Comparison of ENCODE assay signal across 17 cellular contexts in genomic region chr16:70663524-70664324, GRCh38. TPM values are rescaled to one million over a fixed set of nuclear protein-coding genes. Genes with fewer than 3 reads are reported as not detected.
DNase-seq lines count a peak whose midpoint lies in the region; ATAC-seq and TF ChIP-seq lines count a peak whose summit lies in the region.
"Had no signal": no experiment of that assay in that cellular context is flagged by ENCODE, and none has a peak within 500 bp of the region (broad histone marks: within the 10 kb centered on the region; RNA-seq: fewer than 3 reads in every experiment).

No MANE protein-coding gene starts in this region.

- ATAC-seq in naive thymus-derived CD4-positive, alpha-beta T cell: peak; percentile 14
- no peak for ATAC-seq in HG03159 (IDR thresholded peaks at IDR 0.05; ENCODE audit: unreplicated experiment)
- no peak for ATAC-seq in GM19023 (IDR thresholded peaks at IDR 0.05; ENCODE audit: unreplicated experiment)

- in situ Hi-C loops in mammary epithelial cell (cut with MboI; ENCODE audit: low sequenced_read_pairs in 2 of 2): no loop called here

- H4K5ac ChIP-seq in H9 (ENCODE audit: insufficient read length, low read depth, low read length): no peak overlapping the region

- no peaks in the 10 kb centered on the region for H3K23me2 ChIP-seq in H9 (ENCODE audit: insufficient read length, low read depth, low read length, poor library complexity, severe bottlenecking)

- no peak overlapping the region for H2BK20ac ChIP-seq in H9 (ENCODE audit: low read depth, low read length, poor library complexity, severe bottlenecking)

- H2AK5ac ChIP-seq in H9 (ENCODE audit: insufficient read length, low read length): no peak overlapping the region

- no peak overlapping the region for H3K14ac ChIP-seq in H9 (ENCODE audit: insufficient read depth, low read length)

- H3K4me2 ChIP-seq in H9 (ENCODE audit: insufficient read depth, insufficient read length, low read length): no peak overlapping the region
- H3K4me2 ChIP-seq in mammary epithelial cell (ENCODE audit: insufficient read depth, low read depth, low read length): no peak overlapping the region
- H3K4me2 ChIP-seq: smooth muscle cell had no signal

- no peak overlapping the region for H2BK120ac ChIP-seq in H9 (ENCODE audit: low read depth, low read length, poor library complexity, severe bottlenecking)

- no peak overlapping the region for H2BK5ac ChIP-seq in H9 (ENCODE audit: insufficient read length, low read length)

- H4K20me1 ChIP-seq in H9 (ENCODE audit: control insufficient read depth, insufficient read depth, insufficient read length): no peaks in the 10 kb centered on the region
- no peaks in the 10 kb centered on the region for H4K20me1 ChIP-seq in mammary epithelial cell (ENCODE audit: insufficient read depth, low read length)

- no peaks in the 10 kb centered on the region for H3K27me3 ChIP-seq in H9 (ENCODE audit: insufficient read depth, low read length)
- H3K27me3 ChIP-seq in mammary epithelial cell (ENCODE audit: insufficient read depth, low read length): no peaks in the 10 kb centered on the region
- H3K27me3 ChIP-seq in naive thymus-derived CD4-positive, alpha-beta T cell (ENCODE audit: control insufficient read depth in 2 of 2, insufficient read depth in 2 of 2, low read length in 2 of 2): no peaks in the 10 kb centered on the region
- no peaks in the 10 kb centered on the region for H3K27me3 ChIP-seq in tibial artery
- no peaks in the 10 kb centered on the region for H3K27me3 ChIP-seq in WERI-Rb-1 (ENCODE audit: insufficient read depth, low read depth, severe bottlenecking)
- H3K27me3 ChIP-seq: colonic mucosa had no signal

- H3K79me2 ChIP-seq in H9 (ENCODE audit: insufficient read depth, low read length) (no peaks in the 10 kb centered on the region), mammary epithelial cell (ENCODE audit: insufficient read depth, low read length) (no peaks in the 10 kb centered on the region)

- no peak overlapping the region for H4K91ac ChIP-seq in H9 (ENCODE audit: insufficient read length, low read depth, low read length)

- no peaks in the 10 kb centered on the region; the same call in 1 of the 2 replicates for H3K27me3 Mint-ChIP-seq in H9 (ENCODE audit: low read depth)
- peaks cover 0 to 3% (median 0%) of the 10 kb centered on the region in 5 donors for H3K27me3 Mint-ChIP-seq in naive thymus-derived CD4-positive, alpha-beta T cell
- H3K27me3 Mint-ChIP-seq: naive B cell, progenitor cell of endocrine pancreas had no signal

- no peak overlapping the region for H3K18ac ChIP-seq in H9 (ENCODE audit: insufficient read length, low read depth, low read length)

- no CpG with 5 or more reads among the region's 56 CpGs for WGBS in H9 (ENCODE audit: extremely low coverage, insufficient read length, low lambda C conversion rate)
- whole genome bisulfite sequencing in mammary epithelial cell (ENCODE audit: low coverage, missing lambda C conversion rate): 99% methylated on average over 14 of the region's 56 CpGs

- H3K4me3 ChIP-seq in mammary epithelial cell (replicated peaks in 1 of 3; ENCODE audit: insufficient read depth in 1 of 3, low read depth in 2 of 3, low read length in 3 of 3) (no peak overlapping the region), tibial artery (no peak overlapping the region), WERI-Rb-1 (ENCODE audit: low read depth, low read length) (no peak overlapping the region)
- no peak overlapping the region for H3K4me3 ChIP-seq in naive thymus-derived CD4-positive, alpha-beta T cell (ENCODE audit: low read length)
- H3K4me3 ChIP-seq: colonic mucosa, smooth muscle cell had no signal

- no peak overlapping the region for H3T11ph ChIP-seq in H9 (ENCODE audit: low read length)

- H3K36me3 Mint-ChIP-seq in H9 (ENCODE audit: insufficient read depth in 1 of 3, low read depth in 3 of 3): peaks cover 27 to 44% (median 34%) of the 10 kb centered on the region in 3 experiments; a peak in 6 of 7 replicates
- peaks cover 0 to 13% (median 8%) of the 10 kb centered on the region in 5 donors for H3K36me3 Mint-ChIP-seq in naive thymus-derived CD4-positive, alpha-beta T cell

- dilution Hi-C loops in mammary epithelial cell (cut with HindIII; ENCODE audit: low sequenced_read_pairs): no loop called here

- no peak overlapping the region for H3K4ac ChIP-seq in H9 (ENCODE audit: low read depth, low read length)

- H3K9me3 ChIP-seq in H9 (ENCODE audit: control insufficient read depth, low read depth, low read length) (no peaks in the 10 kb centered on the region), mammary epithelial cell (replicated peaks; ENCODE audit: insufficient read depth, low read length) (no peaks in the 10 kb centered on the region), tibial artery (no peaks in the 10 kb centered on the region), WERI-Rb-1 (ENCODE audit: severe bottlenecking) (no peaks in the 10 kb centered on the region)
- no peaks in the 10 kb centered on the region for H3K9me3 ChIP-seq in naive thymus-derived CD4-positive, alpha-beta T cell (ENCODE audit: control insufficient read depth in 2 of 3, low read length in 3 of 3)
- H3K9me3 ChIP-seq: Caco-2, colonic mucosa had no signal

- intact Hi-C loops in mammary epithelial cell (cut with micrococcal nuclease): no loop called here
- intact Hi-C loops in naive thymus-derived CD4-positive, alpha-beta T cell (cut with micrococcal nuclease): no loop called here
- intact Hi-C loops in tibial artery (cut with DNase I; ENCODE audit: low total_unique reads): no loop called here

- peaks cover 4 to 16% of the 10 kb centered on the region in 2 experiments; a peak in 3 of 4 replicates for H3K4me1 Mint-ChIP-seq in H9
- no peaks in the 10 kb centered on the region for H3K4me1 Mint-ChIP-seq in naive thymus-derived CD4-positive, alpha-beta T cell
- H3K4me1 Mint-ChIP-seq: naive B cell had no signal

- peak; percentile 28 for DNase-seq in H9
- DNase-seq in mammary epithelial cell: no peak
- DNase-seq in naive thymus-derived CD4-positive, alpha-beta T cell: no peak
- peak in 1 of 2 donors; percentile 65 for DNase-seq in tibial artery
- no peak for DNase-seq in WERI-Rb-1
- DNase-seq: activated CD4-positive, alpha-beta T cell treated with anti-CD3 and anti-CD28 coated beads, Interleukin-2, amount 50 U/mL, for 1 hour; activated naive CD4-positive, alpha-beta T cell; colonic mucosa; naive B cell; NCI-H1105; NCI-H524; stimulated activated CD4-positive, alpha-beta T cell treated with anti-CD3 and anti-CD28 coated beads, Interleukin-4, amount 100 ng/mL, for 4 hours had no signal

- H2BK12ac ChIP-seq in H9 (ENCODE audit: insufficient read length, low read depth, low read length): no peak overlapping the region

- CTCF ChIA-PET in mammary epithelial cell (lab: Charles Lee; ENCODE audit: low non-redundant PET): no interaction called here
- CTCF ChIA-PET in naive thymus-derived CD4-positive, alpha-beta T cell (lab: Charles Lee): no interaction called here

- H2BK15ac ChIP-seq in H9 (ENCODE audit: low read depth, low read length): no peak overlapping the region

- H2AFZ ChIP-seq in H9 (ENCODE audit: low read length) (no peak overlapping the region), mammary epithelial cell (ENCODE audit: low read depth, low read length) (no peak overlapping the region)

- H3K36me3 ChIP-seq in mammary epithelial cell (ENCODE audit: insufficient read depth, low read length): peaks cover 8% of the 10 kb centered on the region
- no peaks in the 10 kb centered on the region for H3K36me3 ChIP-seq in naive thymus-derived CD4-positive, alpha-beta T cell (ENCODE audit: control insufficient read depth in 2 of 3, insufficient read depth in 3 of 3, low read length in 3 of 3)
- peaks cover 44 to 80% (median 49%) of the 10 kb centered on the region in 3 donors for H3K36me3 ChIP-seq in tibial artery
- H3K36me3 ChIP-seq in WERI-Rb-1: peaks cover 56% of the 10 kb centered on the region
- H3K36me3 ChIP-seq: colonic mucosa had no signal

- no peaks in the 10 kb centered on the region for H3K79me1 ChIP-seq in H9 (ENCODE audit: insufficient read depth, low read depth, low read length, poor library complexity, severe bottlenecking)

- POLR2A ChIA-PET in naive thymus-derived CD4-positive, alpha-beta T cell (lab: Charles Lee): no interaction called here

- H4K8ac ChIP-seq in H9 (replicated peaks; ENCODE audit: insufficient read length, low read depth, low read length): no peak overlapping the region

- H3K4me1 ChIP-seq in H9 (ENCODE audit: insufficient read depth, low read length): peaks cover 3% of the 10 kb centered on the region; the same call in 1 of the 2 replicates
- H3K4me1 ChIP-seq in mammary epithelial cell (ENCODE audit: insufficient read depth, low read length): no peaks in the 10 kb centered on the region
- H3K4me1 ChIP-seq in naive thymus-derived CD4-positive, alpha-beta T cell (ENCODE audit: control insufficient read depth in 2 of 2, insufficient read depth in 2 of 2, low read length in 2 of 2): no peaks in the 10 kb centered on the region
- H3K4me1 ChIP-seq in tibial artery: peaks cover 0 to 35% (median 13%) of the 10 kb centered on the region in 4 donors
- H3K4me1 ChIP-seq: Caco-2, colonic mucosa had no signal

- no peak overlapping the region for H3K23ac ChIP-seq in H9 (ENCODE audit: insufficient read length, low read depth, low read length)

- no peak overlapping the region for H3K56ac ChIP-seq in H9 (ENCODE audit: insufficient read length, low read depth, low read length)

- BruUV-seq in mammary epithelial cell (replicated peaks; lab: Mats Ljungman, UMichigan): TSS peak; percentile 6

- H3K4me3 Mint-ChIP-seq in H9: no peak overlapping the region
- no peak overlapping the region for H3K4me3 Mint-ChIP-seq in naive thymus-derived CD4-positive, alpha-beta T cell
- H3K4me3 Mint-ChIP-seq: naive B cell had no signal

- H3K9ac ChIP-seq in H9 (ENCODE audit: extremely low read depth, insufficient read length, low read length) (no peak overlapping the region), mammary epithelial cell (ENCODE audit: insufficient read depth, low read length) (no peak overlapping the region)

- peaks cover under 1 to 4% of the 10 kb centered on the region in 2 experiments; a peak in 3 of 5 replicates for H3K9me3 Mint-ChIP-seq in H9
- peaks cover 0 to 2% (median 0%) of the 10 kb centered on the region in 11 donors for H3K9me3 Mint-ChIP-seq in naive thymus-derived CD4-positive, alpha-beta T cell
- H3K9me3 Mint-ChIP-seq: naive B cell had no signal

- no peak overlapping the region for H3K27ac ChIP-seq in H9 (ENCODE audit: insufficient read length, low read depth, low read length)
- H3K27ac ChIP-seq in mammary epithelial cell (ENCODE audit: insufficient read depth, low read depth, low read length): no peak overlapping the region
- H3K27ac ChIP-seq in naive thymus-derived CD4-positive, alpha-beta T cell (ENCODE audit: low read depth, low read length): no peak overlapping the region
- H3K27ac ChIP-seq in tibial artery: peak overlapping the region; percentile 48 to 55
- H3K27ac ChIP-seq in WERI-Rb-1: no peak overlapping the region
- H3K27ac ChIP-seq: colonic mucosa had no signal

- no peak for TF ChIP-seq CTCF in H9 (conservative IDR thresholded peaks at IDR 0.05)
- no peak for TF ChIP-seq CTCF in mammary epithelial cell (conservative IDR thresholded peaks at IDR 0.05 in 1 of 2, IDR thresholded peaks at IDR 0.05 in 1 of 2; ENCODE audit: extremely low read depth in 1 of 2, insufficient read depth in 1 of 2, low read depth in 1 of 2, low read length in 2 of 2)
- TF ChIP-seq CTCF in tibial artery (IDR thresholded peaks at IDR 0.05): no peak
- no peak for TF ChIP-seq CTCF in WERI-Rb-1 (IDR thresholded peaks at IDR 0.05; ENCODE audit: low read depth, low read length)

- no peak overlapping the region for H3K27ac Mint-ChIP-seq in H9
- no peak overlapping the region for H3K27ac Mint-ChIP-seq in naive thymus-derived CD4-positive, alpha-beta T cell
- H3K27ac Mint-ChIP-seq: naive B cell, progenitor cell of endocrine pancreas had no signal

RNA-seq across cellular contexts. Expression of gene IL34, which starts 17.4 kb away (rescaled TPM):
- total RNA-seq in H9 (2021) (4.2 and 4.4 TPM in 2 replicates), mammary epithelial cell (10 to 100 TPM in 1 of 2 donors, under 1 TPM in 1; 0.49 to 42.7 TPM)
- polyA plus RNA-seq in mammary epithelial cell: 0.84 TPM
- polyA minus RNA-seq in mammary epithelial cell: 2.3 TPM
- total RNA-seq in naive thymus-derived CD4-positive, alpha-beta T cell: 1 to 10 TPM in 1 of 5 experiments, under 1 TPM in 2, not detected in 2; 0.38 to 1.1 (median 0.50) TPM
- not detected for polyA plus RNA-seq in naive thymus-derived CD4-positive, alpha-beta T cell
- total RNA-seq: progenitor cell of endocrine pancreas, smooth muscle cell had no signal

RNA-seq across cellular contexts. Expression of gene MTSS2, which starts 22.1 kb away (rescaled TPM):
- total RNA-seq in H9 (2021) (41.0 and 42.5 TPM in 2 replicates), mammary epithelial cell (10 to 100 TPM; 25.8 to 42.9 TPM)
- polyA plus RNA-seq in mammary epithelial cell: 46.7 TPM
- 28.8 TPM for polyA minus RNA-seq in mammary epithelial cell
- total RNA-seq in naive thymus-derived CD4-positive, alpha-beta T cell: 10 to 100 TPM in 3 of 5 experiments, 1 to 10 TPM in 2; 1.4 to 16.7 (median 11.5) TPM
- polyA plus RNA-seq in naive thymus-derived CD4-positive, alpha-beta T cell: not detected

Comparison
In these comparisons a context has a peak if more than half of its experiments do, and no peak if none do; other contexts are left out.
1. H3K27ac ChIP-seq: peak in tibial artery (2 of 2); none in H9 (single experiment), mammary epithelial cell (single experiment), naive thymus-derived CD4-positive, alpha-beta T cell (single experiment) and WERI-Rb-1 (single experiment).